ENCODE assay signal across 13 cellular contexts in genomic region chr10:13984647-13985155, GRCh38.
DNase-seq lines count a peak whose midpoint lies in the region; ATAC-seq, FAIRE-seq and TF ChIP-seq lines count a peak whose summit lies in the region.
"Had no signal": no experiment of that assay in that cellular context is flagged by ENCODE, and none has a peak within 500 bp of the region (broad histone marks: within the 10 kb centered on the region; RNA-seq: fewer than 3 reads in every experiment).

No MANE protein-coding gene starts in this region.

- BruUV-seq in PC-9 (replicated peaks; lab: Mats Ljungman, UMichigan), result no TSS peak
- no TSS peak for BruUV-seq in endothelial cell of umbilical vein (replicated peaks; lab: Mats Ljungman, UMichigan)

- H3K9me3 Mint-ChIP-seq in nephron progenitor cell, result peaks cover 4% of the 10 kb centered on the region
- H3K9me3 Mint-ChIP-seq: central memory CD8-positive, alpha-beta T cell; nephron had no signal

- H3K9me1 ChIP-seq in endothelial cell of umbilical vein (replicated peaks; ENCODE audit: control insufficient read depth, extremely low read depth, insufficient read depth, low read length), result no peaks in the 10 kb centered on the region

- TF ChIP-seq POLR2A in endothelial cell of umbilical vein (IDR thresholded peaks at IDR 0.05; ENCODE audit: low read depth, low read length) (peak; percentile 70), lower leg skin (IDR thresholded peaks at IDR 0.05) (no peak)

- peaks cover 31% of the 10 kb centered on the region for H3K4me1 ChIP-seq in PC-9 (replicated peaks; ENCODE audit: insufficient read depth)
- H3K4me1 ChIP-seq in endothelial cell of umbilical vein (ENCODE audit: control insufficient read depth, extremely low read depth, insufficient read depth, low read length), result peaks cover 49% of the 10 kb centered on the region

- peak; percentile 99 for DNase-seq in ELR (ENCODE audit: low read depth)
- peak; percentile 17 to 74 for DNase-seq in PC-9
- peak; percentile 98 for DNase-seq in endothelial cell of umbilical vein (ENCODE audit: low read depth, low spot score)
- no peak for DNase-seq in nephron progenitor cell
- no peak for DNase-seq in NCI-H345 treated with DMSO at 0.1 percent for 48 hours (lab: John Stamatoyannopoulos, UW; ENCODE audit: unreplicated experiment)
- DNase-seq in lower leg skin (ENCODE audit: low spot score in 2 of 2), result no peak
- DNase-seq: DND-41, GOT3, NCI-H69 had no signal

- H3K27me3 Mint-ChIP-seq in nephron progenitor cell (ENCODE audit: low read depth, poor library complexity), result peaks cover 6% of the 10 kb centered on the region
- H3K27me3 Mint-ChIP-seq: central memory CD8-positive, alpha-beta T cell had no signal

- H3K27me3 ChIP-seq in PC-9 (ENCODE audit: insufficient read depth, low read depth) (no peaks in the 10 kb centered on the region), endothelial cell of umbilical vein (ENCODE audit: control insufficient read depth in 2 of 2, insufficient read depth in 2 of 2, low read length in 2 of 2) (no peaks in the 10 kb centered on the region)

- peak overlapping the region; percentile 70; the same call in 1 of the 2 replicates for H2AFZ ChIP-seq in PC-9
- H2AFZ ChIP-seq in endothelial cell of umbilical vein (ENCODE audit: low read depth, low read length), result no peak overlapping the region

- WGBS in lower leg skin, 2 donors, result 76 to 77% methylated on average over 7 of the region's 7 CpGs

- CTCF ChIA-PET in PC-9 (lab: Charles Lee), result no interaction called here
- CTCF ChIA-PET in endothelial cell of umbilical vein (lab: Charles Lee), result interaction anchor here (0.7 to 2.0 kb wide), 9 partner anchors 9 to 109 kb away, joined by 3 to 7 read pairs (median 4); no protein-coding TSS in a partner anchor

- dilution Hi-C loops in endothelial cell of umbilical vein (cut with MboI; ENCODE audit: extremely low pct_ligation_motif_present, low sequenced_read_pairs), result no loop called here

- ATAC-seq in HG03039 (IDR thresholded peaks at IDR 0.05; ENCODE audit: unreplicated experiment), result no peak
- no peak for ATAC-seq in GM21717 (IDR thresholded peaks at IDR 0.05; ENCODE audit: unreplicated experiment)

- peak overlapping the region; percentile 57 for H3K9ac ChIP-seq in endothelial cell of umbilical vein (replicated peaks; ENCODE audit: extremely low read depth, insufficient read depth, low read length)

- no peak overlapping the region for H3K4me3 Mint-ChIP-seq in nephron progenitor cell
- H3K4me3 Mint-ChIP-seq: central memory CD8-positive, alpha-beta T cell; nephron had no signal

- H3K4me3 ChIP-seq in PC-9 (no peak overlapping the region), endothelial cell of umbilical vein (replicated peaks in 1 of 3; ENCODE audit: insufficient read depth in 1 of 3, low read depth in 1 of 3, low read length in 3 of 3) (no peak overlapping the region), lower leg skin (ENCODE audit: low read depth, poor library complexity, severe bottlenecking) (no peak overlapping the region)

- intact Hi-C loops in PC-9 (cut with micrococcal nuclease; ENCODE audit: unreplicated experiment), result no loop called here
- intact Hi-C loops in endothelial cell of umbilical vein (cut with micrococcal nuclease), result loop anchor here (1.0 to 2.0 kb wide), 7 partner anchors 23 to 300 kb away; no protein-coding TSS in a partner anchor
- intact Hi-C loops in lower leg skin (cut with DNase I; ENCODE audit: low total_unique reads), result no loop called here

- H3K36me3 Mint-ChIP-seq in nephron progenitor cell (ENCODE audit: low read depth), result peaks cover 16% of the 10 kb centered on the region

- no peaks in the 10 kb centered on the region for H4K20me1 ChIP-seq in PC-9 (ENCODE audit: insufficient read depth)
- no peaks in the 10 kb centered on the region for H4K20me1 ChIP-seq in endothelial cell of umbilical vein (replicated peaks; ENCODE audit: control insufficient read depth, extremely low read depth, insufficient read depth, low read length)

- TF ChIP-seq CTCF in PC-9 (conservative IDR thresholded peaks at IDR 0.05), result no peak
- no peak for TF ChIP-seq CTCF in endothelial cell of umbilical vein (IDR thresholded peaks at IDR 0.05; ENCODE audit: extremely low read depth in 1 of 2, insufficient read depth in 1 of 2, low read depth in 1 of 2, low read length in 2 of 2)
- TF ChIP-seq CTCF in nephron progenitor cell (IDR thresholded peaks at IDR 0.05), result no peak
- no peak for TF ChIP-seq CTCF in lower leg skin (IDR thresholded peaks at IDR 0.05)

- H3F3A ChIP-seq in PC-9 (ENCODE audit: insufficient read depth, low read depth), result peaks cover 22% of the 10 kb centered on the region

- H3K9me2 ChIP-seq in PC-9 (ENCODE audit: insufficient read depth), result no peaks in the 10 kb centered on the region

- H3K27ac Mint-ChIP-seq in nephron progenitor cell, result peak overlapping the region; percentile 94
- H3K27ac Mint-ChIP-seq: nephron had no signal

- POLR2A ChIA-PET in PC-9 (lab: Charles Lee; ENCODE audit: unreplicated experiment), result no interaction called here
- POLR2A ChIA-PET in endothelial cell of umbilical vein (lab: Charles Lee), result no interaction called here

- peak; percentile 85 for FAIRE-seq in endothelial cell of umbilical vein (lab: Jason Lieb, UNC)

- no peaks in the 10 kb centered on the region for H3K36me3 ChIP-seq in PC-9 (ENCODE audit: low read depth)
- H3K36me3 ChIP-seq in endothelial cell of umbilical vein (ENCODE audit: control insufficient read depth in 2 of 2, extremely low read depth in 1 of 2, insufficient read depth in 2 of 2, low read length in 2 of 2), result no peaks in the 10 kb centered on the region

- peaks cover 74% of the 10 kb centered on the region for H3K4me1 Mint-ChIP-seq in nephron progenitor cell

- peak overlapping the region; percentile 85 for H3K27ac ChIP-seq in PC-9
- peak overlapping the region; percentile 90 for H3K27ac ChIP-seq in endothelial cell of umbilical vein (ENCODE audit: insufficient read depth, low read depth, low read length)

- H3K79me2 ChIP-seq in PC-9 (ENCODE audit: low read depth) (no peaks in the 10 kb centered on the region), endothelial cell of umbilical vein (ENCODE audit: control insufficient read depth, insufficient read depth, low read length) (peaks cover 11% of the 10 kb centered on the region)

- H3K4me2 ChIP-seq in PC-9 (peak overlapping the region; percentile 49), endothelial cell of umbilical vein (ENCODE audit: insufficient read depth, low read length) (peak overlapping the region; percentile 35)

- H3K9me3 ChIP-seq in PC-9 (ENCODE audit: insufficient read depth, low read depth), result no peaks in the 10 kb centered on the region
- H3K9me3 ChIP-seq in endothelial cell of umbilical vein (replicated peaks; ENCODE audit: control insufficient read depth, insufficient read depth, low read length), result no peaks in the 10 kb centered on the region

TF ChIP-seq in endothelial cell of umbilical vein, 7 proteins besides CTCF, POLR2A, EP300 and RAD21:
- TF ChIP-seq GATA2 (IDR thresholded peaks at IDR 0.05; ENCODE audit: insufficient read depth, insufficient read length, low read depth, low read length) (peak; percentile 97), FOS (IDR thresholded peaks at IDR 0.05; ENCODE audit: borderline replicate concordance, insufficient read depth, low read length) (peak; percentile 99), EZH2 (IDR thresholded peaks at IDR 0.05; ENCODE audit: borderline replicate concordance, low read depth, low read length, severe bottlenecking) (no peak), JUN (IDR thresholded peaks at IDR 0.05; ENCODE audit: borderline replicate concordance, insufficient read depth, insufficient read length, low read depth) (peak; percentile 98), POLR2AphosphoS5 (IDR thresholded peaks at IDR 0.05; ENCODE audit: insufficient read depth, low read depth, low read length) (peak; percentile 94)

Comparison
In these comparisons a context has a peak if more than half of its experiments do, and no peak if none do; other contexts are left out.
1. DNase-seq: peak in ELR (single experiment), PC-9 (2 of 2) and endothelial cell of umbilical vein (single experiment); none in nephron progenitor cell (single experiment), NCI-H345 treated with DMSO at 0.1 percent for 48 hours (single experiment) and lower leg skin (0 of 2).